In genomic region chr1:45687753-45688737, GRCh38 we compare ENCODE assay signal across 8 cellular contexts. TPM values are rescaled to one million over a fixed set of nuclear protein-coding genes. Genes with fewer than 3 reads are reported as not detected.
A peak's percentile ranks its signal among the peaks of the same experiment; 100 is the strongest.
DNase-seq lines count a peak whose midpoint lies in the region; ATAC-seq, FAIRE-seq and TF ChIP-seq lines count a peak whose summit lies in the region.

TMEM69 (plus strand) TSS chr1:45688181; CDS start chr1:45691069, 2,888 bp downstream.

- H3K4me3 ChIP-seq in OCI-LY1 (ENCODE audit: low read depth, low read length, poor library complexity, severe bottlenecking) = peak within 1 kb of the TSS; percentile 92
- H3K4me3 ChIP-seq in endothelial cell of umbilical vein (replicated peaks in 1 of 3; ENCODE audit: insufficient read depth in 1 of 3, low read depth in 1 of 3, low read length in 3 of 3) = peak within 1 kb of the TSS; percentile 77 to 98 (median 92)

- POLR2A ChIA-PET in endothelial cell of umbilical vein (lab: Charles Lee) = interaction anchor here (0.6 to 2.6 kb wide), 4 partner anchors 59 to 167 kb away, joined by 4 to 9 read pairs (median 5); partner anchors contain the start of genes NASP and PRDX1

- intact Hi-C loops in endothelial cell of umbilical vein (cut with micrococcal nuclease) = loop anchor here (1.0 to 10.0 kb wide), 7 partner anchors 71 to 883 kb away; partner anchors contain the start of genes BTBD19, DYNLT4, MAST2 and MUTYH

- H3K4me1 ChIP-seq in OCI-LY1 (ENCODE audit: insufficient read depth, low read length, severe bottlenecking) (peaks cover 34% of the 10 kb centered on the region), endothelial cell of umbilical vein (ENCODE audit: control insufficient read depth, extremely low read depth, insufficient read depth, low read length) (peaks cover 22% of the 10 kb centered on the region)

- no peaks in the 10 kb centered on the region for H3K9me3 ChIP-seq in OCI-LY1 (ENCODE audit: low read length)
- no peaks in the 10 kb centered on the region for H3K9me3 ChIP-seq in endothelial cell of umbilical vein (replicated peaks; ENCODE audit: control insufficient read depth, insufficient read depth, low read length)

- H2AFZ ChIP-seq in OCI-LY1 (ENCODE audit: low read length) = no peak within 1 kb of the TSS
- H2AFZ ChIP-seq in endothelial cell of umbilical vein (ENCODE audit: low read depth, low read length) = peak within 1 kb of the TSS; percentile 95

- dilution Hi-C loops in endothelial cell of umbilical vein (cut with MboI; ENCODE audit: extremely low pct_ligation_motif_present, low sequenced_read_pairs) = no loop called here

- no peaks in the 10 kb centered on the region for H3K9me1 ChIP-seq in endothelial cell of umbilical vein (replicated peaks; ENCODE audit: control insufficient read depth, extremely low read depth, insufficient read depth, low read length)

- DNase-seq in DMS79 treated with DMSO at 0.1 percent for 48 hours (lab: John Stamatoyannopoulos, UW) (peak; percentile 96), HuH-7.5 (ENCODE audit: low spot score) (peak; percentile 63), endothelial cell of umbilical vein (ENCODE audit: low read depth, low spot score) (peak; percentile 90), midbrain (lab: John Stamatoyannopoulos, UW) (peak; percentile 83)
- peak; percentile 49 for DNase-seq in activated CD8-positive, alpha-beta memory T cell treated with anti-CD3 and anti-CD28 coated beads, Interleukin-2, amount 50 U/mL, for 24 hours (ENCODE audit: extremely low read depth)
- DNase-seq in stimulated activated CD8-positive, alpha-beta memory T cell treated with anti-CD3 and anti-CD28 coated beads, Interleukin-15, amount 100 ng/mL, for 48 hours (ENCODE audit: low read depth in 2 of 2) = peak; percentile 52 to 60

- BruUV-seq in endothelial cell of umbilical vein (replicated peaks; lab: Mats Ljungman, UMichigan) = no TSS peak

- H3F3A ChIP-seq in OCI-LY1 (ENCODE audit: insufficient read depth, low read length) = no peaks in the 10 kb centered on the region

- peaks cover 26% of the 10 kb centered on the region for H3K36me3 ChIP-seq in OCI-LY1 (ENCODE audit: insufficient read depth, low read length)
- H3K36me3 ChIP-seq in endothelial cell of umbilical vein (ENCODE audit: control insufficient read depth in 2 of 2, extremely low read depth in 1 of 2, insufficient read depth in 2 of 2, low read length in 2 of 2) = peaks cover 0 to 2% of the 10 kb centered on the region in 2 experiments

- ATAC-seq in HG02973 (IDR thresholded peaks at IDR 0.05; ENCODE audit: unreplicated experiment) = no peak

- peaks cover 55% of the 10 kb centered on the region for H3K79me2 ChIP-seq in OCI-LY1 (ENCODE audit: insufficient read depth, low read length)
- H3K79me2 ChIP-seq in endothelial cell of umbilical vein (ENCODE audit: control insufficient read depth, insufficient read depth, low read length) = peaks cover 63% of the 10 kb centered on the region

- CTCF ChIA-PET in endothelial cell of umbilical vein (lab: Charles Lee) = interaction anchor here (0.7 to 1.9 kb wide), 3 partner anchors 11 to 194 kb away, joined by 3 to 8 read pairs (median 4); no protein-coding TSS in a partner anchor

- H3K4me2 ChIP-seq in OCI-LY1 (ENCODE audit: low read length) = peak within 1 kb of the TSS; percentile 90
- H3K4me2 ChIP-seq in endothelial cell of umbilical vein (ENCODE audit: insufficient read depth, low read length) = peak within 1 kb of the TSS; percentile 93

- H3K27me3 ChIP-seq in OCI-LY1 (ENCODE audit: insufficient read depth, low read length) = no peaks in the 10 kb centered on the region
- no peaks in the 10 kb centered on the region for H3K27me3 ChIP-seq in endothelial cell of umbilical vein (ENCODE audit: control insufficient read depth in 2 of 2, insufficient read depth in 2 of 2, low read length in 2 of 2)

- peak; percentile 90 for FAIRE-seq in endothelial cell of umbilical vein (lab: Jason Lieb, UNC)

- TF ChIP-seq CTCF in OCI-LY1 (IDR thresholded peaks at IDR 0.05; ENCODE audit: low read length) (no peak), endothelial cell of umbilical vein (IDR thresholded peaks at IDR 0.05; ENCODE audit: extremely low read depth in 1 of 2, insufficient read depth in 1 of 2, low read depth in 1 of 2, low read length in 2 of 2) (no peak)

- no peaks in the 10 kb centered on the region for H3K9me2 ChIP-seq in OCI-LY1 (ENCODE audit: low read depth, low read length)

- no peaks in the 10 kb centered on the region for H4K20me1 ChIP-seq in OCI-LY1 (ENCODE audit: insufficient read depth, low read length)
- no peaks in the 10 kb centered on the region for H4K20me1 ChIP-seq in endothelial cell of umbilical vein (replicated peaks; ENCODE audit: control insufficient read depth, extremely low read depth, insufficient read depth, low read length)

- H3K27ac ChIP-seq in OCI-LY1 (ENCODE audit: low read depth, low read length, poor library complexity, severe bottlenecking) (peak within 1 kb of the TSS; percentile 96), endothelial cell of umbilical vein (ENCODE audit: insufficient read depth, low read depth, low read length) (peak within 1 kb of the TSS; percentile 80)

- TF ChIP-seq POLR2A in endothelial cell of umbilical vein (IDR thresholded peaks at IDR 0.05; ENCODE audit: low read depth, low read length) = peak; percentile 77

- H3K9ac ChIP-seq in OCI-LY1 (ENCODE audit: low read length) (peak within 1 kb of the TSS; percentile 95), endothelial cell of umbilical vein (replicated peaks; ENCODE audit: extremely low read depth, insufficient read depth, low read length) (peak within 1 kb of the TSS; percentile 94)

TF ChIP-seq in endothelial cell of umbilical vein, 7 proteins besides CTCF, POLR2A, EP300 and RAD21:
- TF ChIP-seq POLR2AphosphoS5 (IDR thresholded peaks at IDR 0.05; ENCODE audit: insufficient read depth, low read depth, low read length) = peak; percentile 74
- no peak for TF ChIP-seq GATA2 (IDR thresholded peaks at IDR 0.05; ENCODE audit: insufficient read depth, insufficient read length, low read depth, low read length)

RNA-seq across cellular contexts. Expression of gene TMEM69, which starts in this region (rescaled TPM):
- total RNA-seq in endothelial cell of umbilical vein = 23.8 and 25.6 TPM in 2 replicates
- 46.1 and 56.2 TPM in 2 replicates for polyA plus RNA-seq in endothelial cell of umbilical vein
- polyA plus RNA-seq in endothelial cell of umbilical vein (2011; cell fraction: cytosol; rRNA removed) = 45.2 and 48.9 TPM in 2 replicates
- 20.4 and 22.2 TPM in 2 replicates for polyA plus RNA-seq in endothelial cell of umbilical vein (2011; cell fraction: nucleus; rRNA removed)
- 24.0 and 32.1 TPM in 2 replicates for polyA plus RNA-seq in endothelial cell of umbilical vein (2012)
- 47.9 and 56.3 TPM in 2 replicates for polyA minus RNA-seq in endothelial cell of umbilical vein
- 22.6 TPM for polyA minus RNA-seq in endothelial cell of umbilical vein (2011; cell fraction: cytosol; rRNA and poly(A)+ RNA removed)
- 16.7 and 24.2 TPM in 2 replicates for polyA minus RNA-seq in endothelial cell of umbilical vein (2011; cell fraction: nucleus; rRNA and poly(A)+ RNA removed)
